In the genomic region with DNA sequence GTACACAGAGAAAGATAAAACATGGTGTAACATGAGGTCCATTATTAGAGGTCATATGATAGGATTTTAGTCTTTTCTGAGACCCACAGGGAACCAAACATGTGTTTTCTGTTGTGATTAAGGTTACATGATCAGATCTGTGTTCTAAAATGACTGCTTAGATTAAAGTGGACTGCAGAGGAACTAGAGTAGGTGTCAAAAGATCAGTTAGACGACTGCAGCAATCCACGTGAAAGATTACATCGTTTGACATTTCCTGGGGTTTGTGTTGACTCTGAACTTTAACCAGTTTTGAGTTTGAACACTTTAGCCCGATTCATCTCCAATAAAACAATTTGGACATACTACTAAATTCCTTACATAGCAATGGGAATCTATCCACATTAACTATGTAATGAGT, we compare ENCODE assay signal across 19 cellular contexts. TPM values are rescaled to one million over a fixed set of nuclear protein-coding genes. Genes with fewer than 3 reads are reported as not detected.
DNase-seq lines count a peak whose midpoint lies in the region; ATAC-seq and TF ChIP-seq lines count a peak whose summit lies in the region.
"Had no signal": no experiment of that assay in that cellular context is flagged by ENCODE, and none has a peak within 500 bp of the region (broad histone marks: within the 10 kb centered on the region; RNA-seq: fewer than 3 reads in every experiment).

No MANE protein-coding gene starts in this region.

- POLR2A ChIA-PET in activated CD4-positive, alpha-beta memory T cell treated with anti-CD3 and anti-CD28 coated beads, Interleukin-2, amount 10 ng/mL, durations not matched to agents 7 days and 5 days (lab: Charles Lee), result no interaction called here

- TF ChIP-seq CTCF in HL-60 (IDR thresholded peaks at IDR 0.05; ENCODE audit: insufficient read depth, low read length), result no peak
- TF ChIP-seq CTCF in neutrophil (IDR thresholded peaks at IDR 0.05), result no peak

- H3K4me1 ChIP-seq in neutrophil (ENCODE audit: control insufficient read depth in 1 of 2, insufficient read depth in 1 of 2, low read depth in 1 of 2, low read length in 1 of 2), result peaks cover 36 to 40% of the 10 kb centered on the region in 2 experiments

- no peaks in the 10 kb centered on the region for H3K27me3 Mint-ChIP-seq in activated naive CD4-positive, alpha-beta T cell treated with anti-CD3 and anti-CD28 coated beads for 36 hours (ENCODE audit: low read depth)
- no peaks in the 10 kb centered on the region for H3K27me3 Mint-ChIP-seq in activated CD4-positive, alpha-beta memory T cell treated with anti-CD3 and anti-CD28 coated beads, Interleukin-2, amount 10 ng/mL, durations not matched to agents 7 days and 5 days

- H3K4me3 ChIP-seq in HL-60 (replicated peaks; ENCODE audit: insufficient read depth, low read length) (no peak overlapping the region), neutrophil (ENCODE audit: low read depth in 1 of 2, low read length in 1 of 2) (no peak overlapping the region)

- intact Hi-C loops in activated naive CD4-positive, alpha-beta T cell treated with anti-CD3 and anti-CD28 coated beads for 36 hours (cut with micrococcal nuclease), result no loop called here

- H3K27ac Mint-ChIP-seq in activated naive CD4-positive, alpha-beta T cell treated with anti-CD3 and anti-CD28 coated beads for 36 hours, result peak overlapping the region; percentile 82
- H3K27ac Mint-ChIP-seq in activated CD4-positive, alpha-beta memory T cell treated with anti-CD3 and anti-CD28 coated beads, Interleukin-2, amount 10 ng/mL, durations not matched to agents 7 days and 5 days, result peak overlapping the region; percentile 11

- peak overlapping the region; percentile 44 for H3K27ac ChIP-seq in HL-60 (replicated peaks)
- peak overlapping the region; percentile 59 for H3K27ac ChIP-seq in neutrophil
- H3K27ac ChIP-seq: C4-2B had no signal

- peaks cover 17% of the 10 kb centered on the region for H3K36me3 Mint-ChIP-seq in activated naive CD4-positive, alpha-beta T cell treated with anti-CD3 and anti-CD28 coated beads for 36 hours (ENCODE audit: low read depth)
- H3K36me3 Mint-ChIP-seq in activated CD4-positive, alpha-beta memory T cell treated with anti-CD3 and anti-CD28 coated beads, Interleukin-2, amount 10 ng/mL, durations not matched to agents 7 days and 5 days (ENCODE audit: low read depth), result peaks cover 14% of the 10 kb centered on the region

- no peaks in the 10 kb centered on the region for H3K36me3 ChIP-seq in neutrophil

- H3K9me3 Mint-ChIP-seq in activated naive CD4-positive, alpha-beta T cell treated with anti-CD3 and anti-CD28 coated beads for 36 hours, result no peaks in the 10 kb centered on the region
- no peaks in the 10 kb centered on the region for H3K9me3 Mint-ChIP-seq in activated CD4-positive, alpha-beta memory T cell treated with anti-CD3 and anti-CD28 coated beads, Interleukin-2, amount 10 ng/mL, durations not matched to agents 7 days and 5 days

- no peaks in the 10 kb centered on the region for H3K27me3 ChIP-seq in HL-60 (ENCODE audit: insufficient read depth, poor library complexity, severe bottlenecking)
- H3K27me3 ChIP-seq in neutrophil, result no peaks in the 10 kb centered on the region

- ATAC-seq in HG03095 (IDR thresholded peaks at IDR 0.05; ENCODE audit: unreplicated experiment), result no peak

- peak; percentile 30 for DNase-seq in activated naive CD4-positive, alpha-beta T cell treated with anti-CD3 and anti-CD28 coated beads for 36 hours
- DNase-seq in activated naive CD4-positive, alpha-beta T cell treated with Interleukin-2 at 50 U/mL for 16 hours, result no peak
- no peak for DNase-seq in HL-60 (ENCODE audit: low read depth in 1 of 2, low spot score in 1 of 2)
- no peak for DNase-seq in activated CD4-positive, alpha-beta memory T cell treated with anti-CD3 and anti-CD28 coated beads, Interleukin-2, amount 10 ng/mL, durations not matched to agents 7 days and 5 days
- DNase-seq in COLO829 (ENCODE audit: low spot score), result no peak
- DNase-seq in stimulated activated CD4-positive, alpha-beta T cell treated with anti-CD3 and anti-CD28 coated beads, Interleukin-2, amount 100 ng/mL, for 48 hours, result no peak
- DNase-seq: DMS153; H7; IMR-90; NCI-H1417; NCI-H1930; NCI-H446 treated with DMSO at 0.1 percent for 48 hours; NK-92 treated with Interleukin-12 subunit alpha and Interleukin-12 subunit beta, amount 100 ng/mL, for 24 hours; RPMI8226; SIG-M5 had no signal

- CTCF ChIA-PET in activated naive CD4-positive, alpha-beta T cell treated with anti-CD3 and anti-CD28 coated beads for 36 hours (lab: Charles Lee), result no interaction called here
- CTCF ChIA-PET in activated CD4-positive, alpha-beta memory T cell treated with anti-CD3 and anti-CD28 coated beads, Interleukin-2, amount 10 ng/mL, durations not matched to agents 7 days and 5 days (lab: Charles Lee), result no interaction called here

- H3K4me1 Mint-ChIP-seq in activated naive CD4-positive, alpha-beta T cell treated with anti-CD3 and anti-CD28 coated beads for 36 hours (ENCODE audit: low read depth), result peaks cover 45% of the 10 kb centered on the region
- peaks cover 39% of the 10 kb centered on the region for H3K4me1 Mint-ChIP-seq in activated CD4-positive, alpha-beta memory T cell treated with anti-CD3 and anti-CD28 coated beads, Interleukin-2, amount 10 ng/mL, durations not matched to agents 7 days and 5 days

- H3K4me3 Mint-ChIP-seq in activated naive CD4-positive, alpha-beta T cell treated with anti-CD3 and anti-CD28 coated beads for 36 hours, result no peak overlapping the region
- no peak overlapping the region for H3K4me3 Mint-ChIP-seq in activated CD4-positive, alpha-beta memory T cell treated with anti-CD3 and anti-CD28 coated beads, Interleukin-2, amount 10 ng/mL, durations not matched to agents 7 days and 5 days

- no peaks in the 10 kb centered on the region for H3K9me3 ChIP-seq in neutrophil

RNA-seq across cellular contexts. Expression of gene MIX23, which starts 5.1 kb away (rescaled TPM):
- 10 to 100 TPM; 90.5 to 96.1 TPM for total RNA-seq in activated naive CD4-positive, alpha-beta T cell treated with anti-CD3 and anti-CD28 coated beads for 36 hours
- 10 to 100 TPM; 29.0 to 35.1 TPM for total RNA-seq in activated CD4-positive, alpha-beta memory T cell treated with anti-CD3 and anti-CD28 coated beads, Interleukin-2, amount 10 ng/mL, durations not matched to agents 7 days and 5 days

RNA-seq across cellular contexts. Expression of gene FAM162A, which starts 6.0 kb away (rescaled TPM):
- total RNA-seq in activated naive CD4-positive, alpha-beta T cell treated with anti-CD3 and anti-CD28 coated beads for 36 hours, result 100 to 1,000 TPM; 111 to 112 TPM
- 10 to 100 TPM; 74.5 to 77.5 TPM for total RNA-seq in activated CD4-positive, alpha-beta memory T cell treated with anti-CD3 and anti-CD28 coated beads, Interleukin-2, amount 10 ng/mL, durations not matched to agents 7 days and 5 days

RNA-seq across cellular contexts. Expression of gene WDR5B, which starts 37.9 kb away (rescaled TPM):
- total RNA-seq in activated naive CD4-positive, alpha-beta T cell treated with anti-CD3 and anti-CD28 coated beads for 36 hours, result 1 to 10 TPM; 2.3 to 2.9 TPM
- total RNA-seq in activated CD4-positive, alpha-beta memory T cell treated with anti-CD3 and anti-CD28 coated beads, Interleukin-2, amount 10 ng/mL, durations not matched to agents 7 days and 5 days, result 1 to 10 TPM; 5.5 to 5.7 TPM

RNA-seq across cellular contexts. Expression of gene CSTA, which starts 52.9 kb away (rescaled TPM):
- total RNA-seq in activated naive CD4-positive, alpha-beta T cell treated with anti-CD3 and anti-CD28 coated beads for 36 hours, result not detected
- not detected for total RNA-seq in activated CD4-positive, alpha-beta memory T cell treated with anti-CD3 and anti-CD28 coated beads, Interleukin-2, amount 10 ng/mL, durations not matched to agents 7 days and 5 days
- total RNA-seq: H7, HT-29, IMR-90 had no signal
